Comparison of ENCODE assay signal across 11 cellular contexts in the genomic region with DNA sequence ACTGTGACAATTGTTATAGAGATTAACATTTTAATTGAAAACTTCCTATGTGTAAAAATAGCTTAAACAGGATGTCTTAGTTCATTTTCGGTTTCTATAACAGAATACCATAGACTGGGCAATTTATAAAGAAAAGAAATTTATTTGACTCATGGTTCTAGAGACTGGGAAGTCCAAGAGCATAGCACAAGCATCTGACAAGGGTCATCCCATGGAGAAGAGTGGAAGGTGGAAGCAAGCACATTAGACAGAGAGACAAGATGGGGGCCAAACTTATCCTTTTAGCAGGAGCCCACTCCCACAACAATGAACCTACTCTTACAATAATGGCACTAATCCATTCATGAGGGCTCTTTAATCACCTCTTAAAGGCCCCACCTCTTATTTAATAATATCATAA.
"Had no signal": no experiment of that assay in that cellular context is flagged by ENCODE, and none has a peak within 500 bp of the region (broad histone marks: within the 10 kb centered on the region; RNA-seq: fewer than 3 reads in every experiment).

No MANE protein-coding gene starts in this region.

- H3K4me2 ChIP-seq: GM23338 had no signal

- FAIRE-seq: H1, H54 had no signal

- DNase-seq: GM23248, GOT3, H7, H9, HCEC 1CT, HFFc6 had no signal

- H3K27ac ChIP-seq: GM23248 had no signal

- H3K36me3 ChIP-seq: HAP-1 had no signal

- H2AFZ ChIP-seq: GM23248, GM23338 had no signal

- H3K4me3 Mint-ChIP-seq: GM23338, H9, HFFc6 had no signal

- H3K27ac Mint-ChIP-seq: GM23338, H9, HFFc6 had no signal

- ATAC-seq: GM23338, HCT116 had no signal

- H3K4me1 ChIP-seq: HAP-1 had no signal

- H3K4me3 ChIP-seq: GM23248, GM23338, HAP-1 had no signal

- H3K9me3 ChIP-seq: HAP-1 had no signal

- H3K9ac ChIP-seq: GM23248 had no signal

- H3K4me1 Mint-ChIP-seq: GM23338, H9 had no signal
